ENCODE assay signal across 30 cellular contexts in genomic region chr4:66929748-66930147, GRCh38.
DNase-seq lines count a peak whose midpoint lies in the region; ATAC-seq and TF ChIP-seq lines count a peak whose summit lies in the region.
"Had no signal": no experiment of that assay in that cellular context is flagged by ENCODE, and none has a peak within 500 bp of the region (broad histone marks: within the 10 kb centered on the region; RNA-seq: fewer than 3 reads in every experiment).

No MANE protein-coding gene starts in this region.

- ATAC-seq in GM18870 (IDR thresholded peaks at IDR 0.05; ENCODE audit: unreplicated experiment) (no peak), psoas muscle (no peak)
- ATAC-seq: activated CD4-positive, alpha-beta T cell treated with anti-CD3 and anti-CD28 coated beads for 36 hours; left colon; SK-N-SH treated with all-trans-retinoic acid at 6 μM for 48 hours; stimulated activated effector memory CD8-positive, alpha-beta T cell treated with anti-CD3 and anti-CD28 coated beads, Interleukin-12 subunit alpha, Interleukin-12 subunit beta, amount 100 ng/mL, for 72 hours had no signal

- no peak overlapping the region for H2BK15ac ChIP-seq in mesendoderm (replicated peaks; ENCODE audit: low read depth)

- H2AFZ ChIP-seq in MM.1S (ENCODE audit: low read length): no peak overlapping the region

- no peaks in the 10 kb centered on the region for H3K79me1 ChIP-seq in mesendoderm (ENCODE audit: low read length)

- H3K18ac ChIP-seq in mesendoderm (ENCODE audit: low read length): no peak overlapping the region

- no peak overlapping the region for H3K23ac ChIP-seq in mesendoderm (ENCODE audit: low read length)

- no peaks in the 10 kb centered on the region for H3F3A ChIP-seq in MM.1S (ENCODE audit: insufficient read depth, low read length)

- intact Hi-C loops in psoas muscle (cut with DNase I): no loop called here

- no peak overlapping the region for H4K8ac ChIP-seq in mesendoderm (ENCODE audit: low read depth, low read length)

- H3K27me3 ChIP-seq in mesendoderm (ENCODE audit: insufficient read depth, low read length, poor library complexity) (no peaks in the 10 kb centered on the region), MM.1S (replicated peaks; ENCODE audit: insufficient read depth, low read length) (no peaks in the 10 kb centered on the region), psoas muscle (ENCODE audit: insufficient read depth in 3 of 3, low read length in 2 of 3) (no peaks in the 10 kb centered on the region)
- H3K27me3 ChIP-seq: brain microvascular endothelial cell, colonic mucosa had no signal

- no peaks in the 10 kb centered on the region for H3K4me1 ChIP-seq in mesendoderm (ENCODE audit: control insufficient read depth, low read depth, low read length)
- H3K4me1 ChIP-seq in MM.1S (ENCODE audit: low read length): no peaks in the 10 kb centered on the region
- no peaks in the 10 kb centered on the region for H3K4me1 ChIP-seq in psoas muscle
- H3K4me1 ChIP-seq: colonic mucosa had no signal

- H2BK5ac ChIP-seq in mesendoderm (ENCODE audit: low read length): no peak overlapping the region

- H3K4me2 ChIP-seq in mesendoderm (ENCODE audit: low read length): no peak overlapping the region
- H3K4me2 ChIP-seq in MM.1S (ENCODE audit: low read depth, low read length): no peak overlapping the region
- H3K4me2 ChIP-seq: smooth muscle cell had no signal

- DNase-seq in DMS153 treated with DMSO at 0.1 percent for 48 hours (lab: John Stamatoyannopoulos, UW; ENCODE audit: unreplicated experiment) (peak; percentile 13), DMS153 (lab: John Stamatoyannopoulos, UW) (no peak), NCI-H1694 treated with DMSO at 0.1 percent for 48 hours (lab: John Stamatoyannopoulos, UW) (peak; percentile 86), NCI-H524 treated with DMSO at 0.1 percent for 48 hours (lab: John Stamatoyannopoulos, UW) (peak; percentile 78), mesendoderm (no peak), MM.1S (no peak), psoas muscle (no peak)
- DNase-seq: activated CD4-positive, alpha-beta T cell treated with anti-CD3 and anti-CD28 coated beads for 36 hours; activated CD8-positive, alpha-beta memory T cell treated with anti-CD3 and anti-CD28 coated beads for 24 hours; activated gamma-delta T cell treated with Interleukin-2 at 50 U/mL for 16 hours; activated T-cell treated with anti-CD3 and anti-CD28 coated beads, Interleukin-2, amount 50 U/mL, for 1 hour; brain microvascular endothelial cell; CD4-positive, alpha-beta T cell; colonic mucosa; DMS79; effector memory CD4-positive, alpha-beta T cell; erythroblast; Karpas-422; left colon; mesenchymal stem cell; naive B cell; NCI-H1048; NCI-H526; occipital lobe; retina had no signal

- H3K36me3 ChIP-seq in mesendoderm (ENCODE audit: control insufficient read depth, insufficient read depth, low read length) (no peaks in the 10 kb centered on the region), MM.1S (replicated peaks; ENCODE audit: insufficient read depth, low read length) (no peaks in the 10 kb centered on the region), psoas muscle (ENCODE audit: insufficient read depth in 1 of 2, low read depth in 1 of 2) (no peaks in the 10 kb centered on the region)
- H3K36me3 ChIP-seq: brain microvascular endothelial cell, colonic mucosa had no signal

- no peak overlapping the region for H4K5ac ChIP-seq in mesendoderm (ENCODE audit: low read length)

- H3K9ac ChIP-seq in mesendoderm (ENCODE audit: low read length): no peak overlapping the region
- no peak overlapping the region for H3K9ac ChIP-seq in MM.1S (ENCODE audit: low read length)

- H3K4ac ChIP-seq in mesendoderm (ENCODE audit: low read depth, low read length): peak overlapping the region; percentile 52

- H3K79me2 ChIP-seq in mesendoderm (ENCODE audit: control insufficient read depth, insufficient read depth, low read length) (no peaks in the 10 kb centered on the region), MM.1S (ENCODE audit: low read length) (no peaks in the 10 kb centered on the region)

- H2BK120ac ChIP-seq in mesendoderm (ENCODE audit: low read depth, low read length): no peak overlapping the region

- H2AK5ac ChIP-seq in mesendoderm (ENCODE audit: low read length): no peak overlapping the region

- no peaks in the 10 kb centered on the region for H3K9me3 ChIP-seq in MM.1S (replicated peaks; ENCODE audit: insufficient read depth, low read length)
- no peaks in the 10 kb centered on the region for H3K9me3 ChIP-seq in psoas muscle
- H3K9me3 ChIP-seq: colonic mucosa had no signal

- H4K20me1 ChIP-seq in MM.1S (ENCODE audit: insufficient read depth, low read length): no peaks in the 10 kb centered on the region

- H3K9me2 ChIP-seq in MM.1S (replicated peaks; ENCODE audit: insufficient read depth, low read length): no peaks in the 10 kb centered on the region

- H3K56ac ChIP-seq in mesendoderm (ENCODE audit: low read length): no peak overlapping the region

- TF ChIP-seq CTCF in MM.1S (IDR thresholded peaks at IDR 0.05; ENCODE audit: low read length): no peak
- no peak for TF ChIP-seq CTCF in psoas muscle (IDR thresholded peaks at IDR 0.05)

- no peak overlapping the region for H3K4me3 ChIP-seq in mesendoderm (ENCODE audit: low read length)
- no peak overlapping the region for H3K4me3 ChIP-seq in MM.1S (ENCODE audit: low read length)
- no peak overlapping the region for H3K4me3 ChIP-seq in psoas muscle
- H3K4me3 ChIP-seq: colonic mucosa, smooth muscle cell had no signal

- H3K27ac ChIP-seq in mesendoderm (ENCODE audit: low read depth, low read length): no peak overlapping the region
- H3K27ac ChIP-seq in MM.1S (ENCODE audit: low read length): no peak overlapping the region
- no peak overlapping the region for H3K27ac ChIP-seq in psoas muscle
- H3K27ac ChIP-seq: 22Rv1, brain microvascular endothelial cell, colonic mucosa had no signal

- no CpG with 5 or more reads among the region's 1 CpG for WGBS in mesendoderm (ENCODE audit: extremely low coverage, insufficient coverage, low lambda C conversion rate)
- WGBS in psoas muscle, 3 donors: 13 to 44% (median 16%) methylated on average over 1 of the region's 1 CpG

Comparison
In these comparisons a context has a peak if more than half of its experiments do, and no peak if none do; other contexts are left out.
1. DNase-seq: peak in DMS153 treated with DMSO at 0.1 percent for 48 hours (single experiment), NCI-H1694 treated with DMSO at 0.1 percent for 48 hours (single experiment) and NCI-H524 treated with DMSO at 0.1 percent for 48 hours (single experiment); none in DMS153 (single experiment), mesendoderm (single experiment), MM.1S (single experiment) and psoas muscle (0 of 2).